12 cellular contexts compared by ENCODE assay signal in the genomic region with DNA sequence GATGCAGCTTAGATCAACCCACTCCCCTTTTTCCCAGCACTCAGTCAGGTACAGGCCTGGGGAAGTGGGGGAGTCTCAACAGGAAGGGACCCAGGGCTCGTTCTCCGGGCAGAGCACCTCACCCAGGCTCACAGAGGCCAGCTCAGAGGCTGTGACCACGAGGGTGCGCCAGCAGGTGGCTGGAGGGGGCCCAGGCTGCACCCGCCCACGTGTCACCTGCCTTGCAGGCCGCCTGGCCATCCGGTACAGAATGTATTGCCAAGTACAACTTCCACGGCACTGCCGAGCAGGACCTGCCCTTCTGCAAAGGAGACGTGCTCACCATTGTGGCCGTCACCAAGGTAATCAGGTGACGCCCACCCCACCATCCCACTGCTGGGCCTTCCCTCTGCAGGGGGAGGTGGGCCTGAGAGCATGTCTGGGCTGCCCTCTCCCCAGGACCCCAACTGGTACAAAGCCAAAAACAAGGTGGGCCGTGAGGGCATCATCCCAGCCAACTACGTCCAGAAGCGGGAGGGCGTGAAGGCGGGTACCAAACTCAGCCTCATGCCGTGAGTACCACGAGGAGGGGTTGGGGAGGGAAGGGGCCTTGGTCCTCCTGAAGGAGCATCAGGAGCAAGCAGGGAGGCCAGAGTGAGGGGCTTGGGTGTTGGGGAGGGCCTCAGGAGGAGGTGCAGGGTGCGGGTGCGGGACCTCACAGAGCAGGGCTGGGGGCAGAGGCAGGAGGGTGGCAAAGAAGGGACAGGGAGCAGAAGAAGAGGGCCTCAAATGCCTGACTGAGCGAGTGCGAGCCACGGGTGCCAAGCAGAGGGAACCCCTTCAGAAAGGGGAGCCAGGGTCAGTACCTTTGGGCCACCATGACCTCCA. TPM values are rescaled to one million over a fixed set of nuclear protein-coding genes. Genes with fewer than 3 reads are reported as not detected.
DNase-seq lines count a peak whose midpoint lies in the region; FAIRE-seq and TF ChIP-seq lines count a peak whose summit lies in the region.
"Had no signal": no experiment of that assay in that cellular context is flagged by ENCODE, and none has a peak within 500 bp of the region (broad histone marks: within the 10 kb centered on the region; RNA-seq: fewer than 3 reads in every experiment).

No MANE protein-coding gene starts in this region.

- TF ChIP-seq CTCF in 22Rv1 (IDR thresholded peaks at IDR 0.05), result peak; percentile 9; the same call in 1 of the 2 replicates
- peak; percentile 80 for TF ChIP-seq CTCF in GM13976 (IDR thresholded peaks at IDR 0.05; ENCODE audit: borderline replicate concordance, control extremely low read depth, extremely low read depth, insufficient read depth, missing control alignments)
- TF ChIP-seq CTCF in kidney (IDR thresholded peaks at IDR 0.05; ENCODE audit: borderline replicate concordance, extremely low read depth, insufficient read depth), result no peak

- intact Hi-C loops in activated T-helper 1 cell treated with anti-CD3 and anti-CD28 coated beads, Interleukin-12 subunit alpha, Interleukin-12 subunit beta, Interleukin-2, Interleukin-4 antibody, amounts not matched to agents 30 ng/mL and 10 ng/mL and 1 ng/mL, durations not matched to agents 14 hours and 24 hours and 36 hours (cut with micrococcal nuclease), result no loop called here
- intact Hi-C loops in kidney (cut with DNase I), result no loop called here

- peaks cover 34% of the 10 kb centered on the region for H3K36me3 Mint-ChIP-seq in activated T-helper 1 cell treated with anti-CD3 and anti-CD28 coated beads, Interleukin-12 subunit alpha, Interleukin-12 subunit beta, Interleukin-2, Interleukin-4 antibody, amounts not matched to agents 30 ng/mL and 10 ng/mL and 1 ng/mL, durations not matched to agents 14 hours and 24 hours and 36 hours (ENCODE audit: low read depth)

- FAIRE-seq in kidney (lab: Jason Lieb, UNC), result no peak

- peaks cover 0 to 6% of the 10 kb centered on the region in 2 donors for H3K4me1 ChIP-seq in kidney (ENCODE audit: control insufficient read depth in 1 of 2, insufficient read depth in 1 of 2, low read depth in 1 of 2, low read length in 2 of 2)

- no peak overlapping the region for H3K4me3 Mint-ChIP-seq in activated T-helper 1 cell treated with anti-CD3 and anti-CD28 coated beads, Interleukin-12 subunit alpha, Interleukin-12 subunit beta, Interleukin-2, Interleukin-4 antibody, amounts not matched to agents 30 ng/mL and 10 ng/mL and 1 ng/mL, durations not matched to agents 14 hours and 24 hours and 36 hours
- H3K4me3 Mint-ChIP-seq: neural crest cell had no signal

- H3K9me3 ChIP-seq in kidney (ENCODE audit: control insufficient read depth in 1 of 2, low read length in 2 of 2), result no peaks in the 10 kb centered on the region

- no peaks in the 10 kb centered on the region for H3K27me3 Mint-ChIP-seq in activated T-helper 1 cell treated with anti-CD3 and anti-CD28 coated beads, Interleukin-12 subunit alpha, Interleukin-12 subunit beta, Interleukin-2, Interleukin-4 antibody, amounts not matched to agents 30 ng/mL and 10 ng/mL and 1 ng/mL, durations not matched to agents 14 hours and 24 hours and 36 hours (ENCODE audit: insufficient read depth)

- no peak overlapping the region for H3K9ac ChIP-seq in kidney (ENCODE audit: low read length in 2 of 2)

- peaks cover 35% of the 10 kb centered on the region for H3K4me1 Mint-ChIP-seq in activated T-helper 1 cell treated with anti-CD3 and anti-CD28 coated beads, Interleukin-12 subunit alpha, Interleukin-12 subunit beta, Interleukin-2, Interleukin-4 antibody, amounts not matched to agents 30 ng/mL and 10 ng/mL and 1 ng/mL, durations not matched to agents 14 hours and 24 hours and 36 hours (ENCODE audit: low read depth)

- no peaks in the 10 kb centered on the region for H3K9me3 Mint-ChIP-seq in activated T-helper 1 cell treated with anti-CD3 and anti-CD28 coated beads, Interleukin-12 subunit alpha, Interleukin-12 subunit beta, Interleukin-2, Interleukin-4 antibody, amounts not matched to agents 30 ng/mL and 10 ng/mL and 1 ng/mL, durations not matched to agents 14 hours and 24 hours and 36 hours
- H3K9me3 Mint-ChIP-seq: neural crest cell had no signal

- peaks cover 3 to 15% of the 10 kb centered on the region in 2 donors for H3K36me3 ChIP-seq in kidney (ENCODE audit: control insufficient read depth in 1 of 2, insufficient read depth in 2 of 2, low read length in 2 of 2)
- H3K36me3 ChIP-seq in H7 (replicated peaks; ENCODE audit: control insufficient read depth, insufficient read depth, low read length), result peaks cover 13% of the 10 kb centered on the region

- in situ Hi-C loops in GM13976 (cut with MboI; ENCODE audit: low sequenced_read_pairs, unreplicated experiment), result no loop called here

- DNase-seq in GM13976 (ENCODE audit: low spot score) (peak; percentile 84), kidney (peak; percentile 83), H7 (no peak), NCI-H2081 treated with DMSO at 0.1 percent for 48 hours (lab: John Stamatoyannopoulos, UW) (no peak), SHP77 treated with DMSO at 0.1 percent for 48 hours (lab: John Stamatoyannopoulos, UW) (no peak), AML-193 (lab: John Stamatoyannopoulos, UW) (no peak)
- no peak for DNase-seq in activated T-helper 1 cell treated with anti-CD3 and anti-CD28 coated beads, Interleukin-12 subunit alpha, Interleukin-12 subunit beta, Interleukin-2, Interleukin-4 antibody, amounts not matched to agents 30 ng/mL and 10 ng/mL and 1 ng/mL, durations not matched to agents 14 hours and 24 hours and 36 hours (ENCODE audit: low spot score)
- DNase-seq: NCI-H524 treated with DMSO at 0.1 percent for 48 hours had no signal

- no peaks in the 10 kb centered on the region for H3K27me3 ChIP-seq in H7 (ENCODE audit: control insufficient read depth, insufficient read depth, low read length)

- H3K27ac ChIP-seq in 22Rv1 (no peak overlapping the region), kidney (ENCODE audit: low read depth in 2 of 2, low read length in 2 of 2) (no peak overlapping the region)

- H3K4me3 ChIP-seq in kidney (ENCODE audit: low read length in 2 of 2) (no peak overlapping the region), H7 (ENCODE audit: insufficient read depth, low read depth, low read length) (no peak overlapping the region)

- peak overlapping the region; percentile 81 for H3K27ac Mint-ChIP-seq in activated T-helper 1 cell treated with anti-CD3 and anti-CD28 coated beads, Interleukin-12 subunit alpha, Interleukin-12 subunit beta, Interleukin-2, Interleukin-4 antibody, amounts not matched to agents 30 ng/mL and 10 ng/mL and 1 ng/mL, durations not matched to agents 14 hours and 24 hours and 36 hours

RNA-seq across cellular contexts. Expression of a gene that starts 14.0 kb away (rescaled TPM):
- 0.75 and 0.93 TPM in 2 replicates for total RNA-seq in activated T-helper 1 cell treated with anti-CD3 and anti-CD28 coated beads, Interleukin-12 subunit alpha, Interleukin-12 subunit beta, Interleukin-2, Interleukin-4 antibody, amounts not matched to agents 30 ng/mL and 10 ng/mL and 1 ng/mL, durations not matched to agents 14 hours and 24 hours and 36 hours
- not detected for total RNA-seq in kidney
- polyA plus RNA-seq in kidney (ENCODE audit: insufficient read depth, low read depth, low replicate concordance), result not detected
- not detected in 2 replicates for total RNA-seq in H7 (2014; rRNA removed; shearing (Covaris generic))
- total RNA-seq: neural crest cell had no signal
- polyA plus RNA-seq: BJ had no signal

RNA-seq across cellular contexts. Expression of a gene that starts 16.7 kb away (rescaled TPM):
- 348 and 362 TPM in 2 replicates for total RNA-seq in activated T-helper 1 cell treated with anti-CD3 and anti-CD28 coated beads, Interleukin-12 subunit alpha, Interleukin-12 subunit beta, Interleukin-2, Interleukin-4 antibody, amounts not matched to agents 30 ng/mL and 10 ng/mL and 1 ng/mL, durations not matched to agents 14 hours and 24 hours and 36 hours
- total RNA-seq in kidney, result 58.8 TPM
- 18.9 TPM for polyA plus RNA-seq in kidney (ENCODE audit: insufficient read depth, low read depth, low replicate concordance)
- total RNA-seq in H7 (2014; rRNA removed; shearing (Covaris generic)), result 31.8 and 34.8 TPM in 2 replicates

RNA-seq across cellular contexts. Expression of a gene that starts 27.8 kb away (rescaled TPM):
- 0.17 and 0.29 TPM in 2 replicates for total RNA-seq in activated T-helper 1 cell treated with anti-CD3 and anti-CD28 coated beads, Interleukin-12 subunit alpha, Interleukin-12 subunit beta, Interleukin-2, Interleukin-4 antibody, amounts not matched to agents 30 ng/mL and 10 ng/mL and 1 ng/mL, durations not matched to agents 14 hours and 24 hours and 36 hours
- not detected for total RNA-seq in kidney
- not detected for polyA plus RNA-seq in kidney (ENCODE audit: insufficient read depth, low read depth, low replicate concordance)
- 0.03 TPM in 1 of 2 replicates, not detected in the other for total RNA-seq in H7 (2014; rRNA removed; shearing (Covaris generic))
- total RNA-seq: glomerular endothelial cell, neural crest cell had no signal
- polyA plus RNA-seq: BJ had no signal

RNA-seq across cellular contexts. Expression of a gene that starts 44.3 kb away (rescaled TPM):
- total RNA-seq in activated T-helper 1 cell treated with anti-CD3 and anti-CD28 coated beads, Interleukin-12 subunit alpha, Interleukin-12 subunit beta, Interleukin-2, Interleukin-4 antibody, amounts not matched to agents 30 ng/mL and 10 ng/mL and 1 ng/mL, durations not matched to agents 14 hours and 24 hours and 36 hours, result 52.1 and 52.4 TPM in 2 replicates
- 36.1 TPM for total RNA-seq in kidney
- 34.5 TPM for polyA plus RNA-seq in kidney (ENCODE audit: insufficient read depth, low read depth, low replicate concordance)
- 20.9 and 30.4 TPM in 2 replicates for total RNA-seq in H7 (2014; rRNA removed; shearing (Covaris generic))

RNA-seq across cellular contexts. Expression of a gene that starts 50.0 kb away (rescaled TPM):
- total RNA-seq in activated T-helper 1 cell treated with anti-CD3 and anti-CD28 coated beads, Interleukin-12 subunit alpha, Interleukin-12 subunit beta, Interleukin-2, Interleukin-4 antibody, amounts not matched to agents 30 ng/mL and 10 ng/mL and 1 ng/mL, durations not matched to agents 14 hours and 24 hours and 36 hours, result not detected in 2 replicates
- not detected for total RNA-seq in kidney
- not detected for polyA plus RNA-seq in kidney (ENCODE audit: insufficient read depth, low read depth, low replicate concordance)
- not detected in 2 replicates for total RNA-seq in H7 (2014; rRNA removed; shearing (Covaris generic))
- total RNA-seq: glomerular endothelial cell, neural crest cell had no signal
- polyA plus RNA-seq: BJ had no signal

Comparison
In these comparisons a context has a peak if more than half of its experiments do, and no peak if none do; other contexts are left out.
1. DNase-seq: peak in GM13976 (single experiment) and kidney (single experiment); none in activated T-helper 1 cell treated with anti-CD3 and anti-CD28 coated beads, Interleukin-12 subunit alpha, Interleukin-12 subunit beta, Interleukin-2, Interleukin-4 antibody, amounts not matched to agents 30 ng/mL and 10 ng/mL and 1 ng/mL, durations not matched to agents 14 hours and 24 hours and 36 hours (single experiment), H7 (single experiment), NCI-H2081 treated with DMSO at 0.1 percent for 48 hours (single experiment), SHP77 treated with DMSO at 0.1 percent for 48 hours (single experiment) and AML-193 (0 of 2).